ENCODE assay signal across 9 cellular contexts in the genomic region with DNA sequence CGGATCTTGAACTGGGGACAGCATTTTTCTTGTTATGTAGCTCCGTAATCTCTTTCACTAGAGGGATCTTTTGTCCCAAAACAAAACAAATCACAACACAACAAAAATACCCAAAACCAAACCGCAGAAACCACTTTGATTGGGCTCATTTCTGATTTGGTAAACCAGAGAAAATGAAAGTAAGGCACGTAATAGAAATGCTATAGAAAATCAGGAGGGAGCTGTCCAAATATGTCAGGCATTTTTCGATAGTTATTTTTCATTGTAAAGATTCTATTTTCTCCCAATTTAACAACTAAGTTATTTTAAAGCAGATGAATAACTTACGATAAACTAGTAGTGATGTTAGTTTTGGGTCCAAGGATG. TPM values are rescaled to one million over a fixed set of nuclear protein-coding genes. Genes with fewer than 3 reads are reported as not detected.
DNase-seq lines count a peak whose midpoint lies in the region; FAIRE-seq and TF ChIP-seq lines count a peak whose summit lies in the region.
"Had no signal": no experiment of that assay in that cellular context is flagged by ENCODE, and none has a peak within 500 bp of the region (broad histone marks: within the 10 kb centered on the region; RNA-seq: fewer than 3 reads in every experiment).

No MANE protein-coding gene starts in this region.

- H2AFZ ChIP-seq in osteoblast (ENCODE audit: low read length) = peak overlapping the region; percentile 78

- no peaks in the 10 kb centered on the region for H3K36me3 Mint-ChIP-seq in CD4-positive, alpha-beta memory T cell

- H3K9me3 ChIP-seq in CD4-positive, alpha-beta memory T cell (ENCODE audit: control insufficient read depth in 1 of 2, low read length in 2 of 2) = no peaks in the 10 kb centered on the region
- no peaks in the 10 kb centered on the region for H3K9me3 ChIP-seq in osteoblast (ENCODE audit: low read depth, low read length)

- no peaks in the 10 kb centered on the region for H3K36me3 ChIP-seq in CD4-positive, alpha-beta memory T cell (ENCODE audit: insufficient read depth, low read length)
- H3K36me3 ChIP-seq in osteoblast (ENCODE audit: insufficient read depth, low read length) = no peaks in the 10 kb centered on the region

- H3K79me2 ChIP-seq in osteoblast (ENCODE audit: insufficient read depth, low read length) = no peaks in the 10 kb centered on the region

- intact Hi-C loops in CD4-positive, alpha-beta memory T cell (cut with micrococcal nuclease) = no loop called here

- peaks cover 11% of the 10 kb centered on the region for H3K4me1 ChIP-seq in CD4-positive, alpha-beta memory T cell (ENCODE audit: insufficient read depth, low read length)
- peaks cover 22% of the 10 kb centered on the region for H3K4me1 ChIP-seq in osteoblast (ENCODE audit: insufficient read depth, low read length)

- no peaks in the 10 kb centered on the region for H4K20me1 ChIP-seq in osteoblast (ENCODE audit: insufficient read depth, low read length)

- H3K4me2 ChIP-seq in osteoblast (ENCODE audit: insufficient read depth, low read length) = peak overlapping the region; percentile 95

- H3K9me3 Mint-ChIP-seq in CD4-positive, alpha-beta memory T cell = peaks cover 0 to 4% (median under 1%) of the 10 kb centered on the region in 8 donors

- TF ChIP-seq CTCF in osteoblast (IDR thresholded peaks at IDR 0.05; ENCODE audit: extremely low read depth, low read depth, low read length) = no peak

- POLR2A ChIA-PET in CD4-positive, alpha-beta memory T cell (lab: Charles Lee; ENCODE audit: partially characterized antibody) = no interaction called here

- H3K4me3 Mint-ChIP-seq in CD4-positive, alpha-beta memory T cell = peak overlapping the region; percentile 48 to 86 (median 74)

- no peak for DNase-seq in CD4-positive, alpha-beta memory T cell
- DNase-seq in OCI-M1 (lab: John Stamatoyannopoulos, UW) (peak; percentile 48), osteoblast (ENCODE audit: insufficient read length, low spot score, missing footprints) (peak; percentile 55), NOMO-1 treated with DMSO at 0.1 percent for 48 hours (lab: John Stamatoyannopoulos, UW; ENCODE audit: unreplicated experiment) (no peak), CD1c-positive myeloid dendritic cell (ENCODE audit: extremely low spot score) (no peak), HTR-8/SVneo (ENCODE audit: insufficient read length, low spot score) (no peak), NCI-H1417 (lab: John Stamatoyannopoulos, UW) (no peak)

- peaks cover 25% of the 10 kb centered on the region in 2 donors for H3K27me3 Mint-ChIP-seq in CD4-positive, alpha-beta memory T cell

- FAIRE-seq in endometrium (lab: Jason Lieb, UNC) (peak; percentile 8), HTR-8/SVneo (lab: Jason Lieb, UNC) (no peak)

- no peak overlapping the region for H3K27ac ChIP-seq in CD4-positive, alpha-beta memory T cell (ENCODE audit: low read depth, low read length)
- H3K27ac ChIP-seq in osteoblast (ENCODE audit: low read depth, low read length) = no peak overlapping the region
- H3K27ac ChIP-seq: skin epidermis had no signal

- H3K27ac Mint-ChIP-seq in CD4-positive, alpha-beta memory T cell = no peak overlapping the region

- H3K27me3 ChIP-seq in CD4-positive, alpha-beta memory T cell (ENCODE audit: insufficient read depth, low read length) = no peaks in the 10 kb centered on the region
- H3K27me3 ChIP-seq in osteoblast (ENCODE audit: insufficient read depth, low read length) = peaks cover 13% of the 10 kb centered on the region

- H3K4me1 Mint-ChIP-seq in CD4-positive, alpha-beta memory T cell = peaks cover 11 to 16% (median 14%) of the 10 kb centered on the region in 4 donors

- H3K4me3 ChIP-seq in CD4-positive, alpha-beta memory T cell (ENCODE audit: low read length in 2 of 2) = no peak overlapping the region
- H3K4me3 ChIP-seq in osteoblast (ENCODE audit: insufficient read depth, low read length) = peak overlapping the region; percentile 73

- CTCF ChIA-PET in CD4-positive, alpha-beta memory T cell (lab: Charles Lee; ENCODE audit: partially characterized antibody) = no interaction called here

RNA-seq across cellular contexts. Expression of a gene that starts 2.0 kb away (rescaled TPM):
- not detected for total RNA-seq in CD4-positive, alpha-beta memory T cell
- polyA plus RNA-seq in CD4-positive, alpha-beta memory T cell = not detected
- 0.29 and 0.36 TPM in 2 replicates for total RNA-seq in osteoblast

Comparison
In these comparisons a context has a peak if more than half of its experiments do, and no peak if none do; other contexts are left out.
1. DNase-seq: peak in OCI-M1 (single experiment) and osteoblast (single experiment); none in CD4-positive, alpha-beta memory T cell (0 of 5), NOMO-1 treated with DMSO at 0.1 percent for 48 hours (single experiment), CD1c-positive myeloid dendritic cell (single experiment), HTR-8/SVneo (single experiment) and NCI-H1417 (0 of 3).